In genomic region chr16:30092373-30093010, GRCh38 we compare ENCODE assay signal across 8 cellular contexts. TPM values are rescaled to one million over a fixed set of nuclear protein-coding genes. Genes with fewer than 3 reads are reported as not detected.
DNase-seq lines count a peak whose midpoint lies in the region; ATAC-seq and TF ChIP-seq lines count a peak whose summit lies in the region.

No MANE protein-coding gene starts in this region.

- H3K4me3 ChIP-seq in CD8-positive, alpha-beta T cell (ENCODE audit: low read depth, low read length): peak overlapping the region; percentile 59
- peak overlapping the region; percentile 64 for H3K4me3 ChIP-seq in OCI-LY1 (ENCODE audit: low read depth, low read length, poor library complexity, severe bottlenecking)
- H3K4me3 ChIP-seq in fibroblast of mammary gland (ENCODE audit: control insufficient read depth, low read depth, low read length): peak overlapping the region; percentile 56

- no peaks in the 10 kb centered on the region; the same call in 1 of the 2 replicates for H3F3A ChIP-seq in OCI-LY1 (ENCODE audit: insufficient read depth, low read length)

- H3K36me3 Mint-ChIP-seq in CD8-positive, alpha-beta T cell: peaks cover 27% of the 10 kb centered on the region
- H3K36me3 Mint-ChIP-seq in naive thymus-derived CD8-positive, alpha-beta T cell: peaks cover under 1 to 24% (median 13%) of the 10 kb centered on the region in 3 donors

- no peaks in the 10 kb centered on the region for H3K27me3 Mint-ChIP-seq in CD8-positive, alpha-beta T cell (ENCODE audit: low read depth)
- H3K27me3 Mint-ChIP-seq in naive thymus-derived CD8-positive, alpha-beta T cell: no peaks in the 10 kb centered on the region

- POLR2A ChIA-PET in CD8-positive, alpha-beta T cell (lab: Charles Lee): interaction anchor here (0.9 to 7.9 kb wide), 13 partner anchors 10 to 558 kb away, joined by 3 to 130 read pairs (median 5); partner anchors contain the start of genes ALDOA, CORO1A, PPP4C and PRR14
- POLR2A ChIA-PET in naive thymus-derived CD8-positive, alpha-beta T cell (lab: Charles Lee): interaction anchor here (0.5 to 9.0 kb wide), 16 partner anchors 11 to 386 kb away, joined by 3 to 320 read pairs (median 10); partner anchors contain the start of genes ALDOA, CORO1A, GDPD3 and MAPK3

- H3K27me3 ChIP-seq in CD8-positive, alpha-beta T cell (ENCODE audit: insufficient read depth, low read length): no peaks in the 10 kb centered on the region
- no peaks in the 10 kb centered on the region for H3K27me3 ChIP-seq in OCI-LY1 (ENCODE audit: insufficient read depth, low read length)

- peaks cover 9% of the 10 kb centered on the region for H3K9me3 Mint-ChIP-seq in CD8-positive, alpha-beta T cell
- peaks cover 0 to 15% (median 9%) of the 10 kb centered on the region in 9 donors for H3K9me3 Mint-ChIP-seq in naive thymus-derived CD8-positive, alpha-beta T cell

- H3K36me3 ChIP-seq in CD8-positive, alpha-beta T cell (ENCODE audit: insufficient read depth, low read length): peaks cover 10% of the 10 kb centered on the region
- peaks cover 14% of the 10 kb centered on the region; the same call in 1 of the 2 replicates for H3K36me3 ChIP-seq in OCI-LY1 (ENCODE audit: insufficient read depth, low read length)

- peak overlapping the region; percentile 87 for H3K4me3 Mint-ChIP-seq in CD8-positive, alpha-beta T cell
- H3K4me3 Mint-ChIP-seq in naive thymus-derived CD8-positive, alpha-beta T cell: peak overlapping the region; percentile 80 to 93 (median 91)

- H3K4me1 Mint-ChIP-seq in CD8-positive, alpha-beta T cell (ENCODE audit: low read depth): peaks cover 48% of the 10 kb centered on the region
- peaks cover 30 to 63% (median 56%) of the 10 kb centered on the region in 4 donors for H3K4me1 Mint-ChIP-seq in naive thymus-derived CD8-positive, alpha-beta T cell

- peak; percentile 4 for TF ChIP-seq CTCF in CD8-positive, alpha-beta T cell (IDR thresholded peaks at IDR 0.05)
- TF ChIP-seq CTCF in OCI-LY1 (IDR thresholded peaks at IDR 0.05; ENCODE audit: low read length) (peak; percentile 93), fibroblast of mammary gland (conservative IDR thresholded peaks at IDR 0.05; ENCODE audit: control insufficient read depth, insufficient read depth, low read depth, low read length) (peak; percentile 65)

- peak overlapping the region; percentile 58 for H3K27ac ChIP-seq in CD8-positive, alpha-beta T cell (ENCODE audit: low read depth, low read length)
- H3K27ac ChIP-seq in OCI-LY1 (ENCODE audit: low read depth, low read length, poor library complexity, severe bottlenecking): peak overlapping the region; percentile 91

- DNase-seq in CD8-positive, alpha-beta T cell: peak; percentile 27 to 69 (median 57)
- DNase-seq in activated T-helper 1 cell treated with Interleukin-2 at 50 U/mL for 16 hours (ENCODE audit: low read depth): peak; percentile 37
- DNase-seq in fibroblast of mammary gland (ENCODE audit: low read depth): peak; percentile 81
- DNase-seq in naive thymus-derived CD8-positive, alpha-beta T cell: peak in 8 of 10 donors; percentile 45 to 75 (median 58)
- peak; percentile 73 for DNase-seq in superior temporal gyrus (ENCODE audit: extremely low spot score)

- H2AFZ ChIP-seq in OCI-LY1 (ENCODE audit: low read length): no peak overlapping the region

- peak; percentile 7 for ATAC-seq in CD8-positive, alpha-beta T cell
- ATAC-seq in GM19372 (IDR thresholded peaks at IDR 0.05; ENCODE audit: low read depth, unreplicated experiment): peak; percentile 43
- peak; percentile 36 for ATAC-seq in HG03565 (IDR thresholded peaks at IDR 0.05; ENCODE audit: unreplicated experiment)
- ATAC-seq in naive thymus-derived CD8-positive, alpha-beta T cell: peak in 1 of 2 donors; percentile 34

- intact Hi-C loops in CD8-positive, alpha-beta T cell (cut with DNase I, micrococcal nuclease): loop anchor here (1.0 to 10.0 kb wide), 11 partner anchors 16 to 602 kb away; partner anchors contain the start of genes TBC1D10B (in 2 of the 2), ZNF771 (in 2 of the 2), ALDOA (in 1 of the 2) and FBRS (in 1 of the 2)

- peak overlapping the region; percentile 91 for H3K27ac Mint-ChIP-seq in CD8-positive, alpha-beta T cell
- peak overlapping the region; percentile 88 to 98 (median 94) for H3K27ac Mint-ChIP-seq in naive thymus-derived CD8-positive, alpha-beta T cell

- CTCF ChIA-PET in CD8-positive, alpha-beta T cell (lab: Charles Lee): interaction anchor here (0.7 to 4.8 kb wide), 24 partner anchors 11 to 324 kb away, joined by 3 to 34 read pairs (median 6); partner anchors contain the start of genes ALDOA, CORO1A, GDPD3 and PPP4C

- H3K9me3 ChIP-seq in CD8-positive, alpha-beta T cell (ENCODE audit: low read length): peaks cover 10% of the 10 kb centered on the region
- H3K9me3 ChIP-seq in OCI-LY1 (ENCODE audit: low read length): peaks cover 10% of the 10 kb centered on the region

- no peaks in the 10 kb centered on the region for H4K20me1 ChIP-seq in OCI-LY1 (ENCODE audit: insufficient read depth, low read length)

- no peaks in the 10 kb centered on the region for H3K9me2 ChIP-seq in OCI-LY1 (ENCODE audit: low read depth, low read length)

- H3K4me1 ChIP-seq in CD8-positive, alpha-beta T cell (ENCODE audit: insufficient read depth, low read length): peaks cover 55% of the 10 kb centered on the region
- H3K4me1 ChIP-seq in OCI-LY1 (ENCODE audit: insufficient read depth, low read length, severe bottlenecking): peaks cover 62% of the 10 kb centered on the region

- H3K4me2 ChIP-seq in OCI-LY1 (ENCODE audit: low read length): peak overlapping the region; percentile 87

- H3K79me2 ChIP-seq in OCI-LY1 (ENCODE audit: insufficient read depth, low read length): no peaks in the 10 kb centered on the region

- H3K9ac ChIP-seq in OCI-LY1 (ENCODE audit: low read length): peak overlapping the region; percentile 84

RNA-seq across cellular contexts. Expression of gene TBX6, which starts 0.8 kb away (rescaled TPM):
- total RNA-seq in CD8-positive, alpha-beta T cell: under 1 TPM; 0.16 to 0.22 TPM
- total RNA-seq in naive thymus-derived CD8-positive, alpha-beta T cell: 1 to 10 TPM; 2.4 to 2.5 TPM
- polyA plus RNA-seq in naive thymus-derived CD8-positive, alpha-beta T cell: under 1 TPM; 0.15 to 0.25 (median 0.25) TPM

RNA-seq across cellular contexts. Expression of gene YPEL3, which starts 3.5 kb away (rescaled TPM):
- 100 to 1,000 TPM; 107 to 113 TPM for total RNA-seq in CD8-positive, alpha-beta T cell
- 100 to 1,000 TPM; 254 to 264 TPM for total RNA-seq in naive thymus-derived CD8-positive, alpha-beta T cell
- 100 to 1,000 TPM; 201 to 301 (median 206) TPM for polyA plus RNA-seq in naive thymus-derived CD8-positive, alpha-beta T cell

RNA-seq across cellular contexts. Expression of gene PPP4C, which starts 16.7 kb away (rescaled TPM):
- 10 to 100 TPM; 89.4 to 97.4 TPM for total RNA-seq in CD8-positive, alpha-beta T cell
- 10 to 100 TPM; 82.8 to 83.4 TPM for total RNA-seq in naive thymus-derived CD8-positive, alpha-beta T cell
- 100 to 1,000 TPM; 153 to 199 (median 161) TPM for polyA plus RNA-seq in naive thymus-derived CD8-positive, alpha-beta T cell

RNA-seq across cellular contexts. Expression of gene GDPD3, which starts 20.8 kb away (rescaled TPM):
- total RNA-seq in CD8-positive, alpha-beta T cell: 1 to 10 TPM; 2.9 to 3.6 TPM
- total RNA-seq in naive thymus-derived CD8-positive, alpha-beta T cell: 10 to 100 TPM; 19.8 to 25.0 TPM
- under 1 TPM in 1 of 3 donors, not detected in 2; 0.18 TPM for polyA plus RNA-seq in naive thymus-derived CD8-positive, alpha-beta T cell

RNA-seq across cellular contexts. Expression of gene ALDOA, which starts 26.9 kb away (rescaled TPM):
- total RNA-seq in CD8-positive, alpha-beta T cell: 100 to 1,000 TPM; 339 to 359 TPM
- 100 to 1,000 TPM; 580 to 594 TPM for total RNA-seq in naive thymus-derived CD8-positive, alpha-beta T cell
- 1,000 to 10,000 TPM in 1 of 3 donors, 100 to 1,000 TPM in 2; 798 to 1,176 (median 994) TPM for polyA plus RNA-seq in naive thymus-derived CD8-positive, alpha-beta T cell

Comparison
In these comparisons a context has a peak if more than half of its experiments do, and no peak if none do; other contexts are left out.
1. CTCF ChIP-seq: peak in every context shown above with its lines; median percentile 93 in OCI-LY1; 65 in fibroblast of mammary gland; 4 in CD8-positive, alpha-beta T cell.